15 cellular contexts compared by ENCODE assay signal in the genomic region with DNA sequence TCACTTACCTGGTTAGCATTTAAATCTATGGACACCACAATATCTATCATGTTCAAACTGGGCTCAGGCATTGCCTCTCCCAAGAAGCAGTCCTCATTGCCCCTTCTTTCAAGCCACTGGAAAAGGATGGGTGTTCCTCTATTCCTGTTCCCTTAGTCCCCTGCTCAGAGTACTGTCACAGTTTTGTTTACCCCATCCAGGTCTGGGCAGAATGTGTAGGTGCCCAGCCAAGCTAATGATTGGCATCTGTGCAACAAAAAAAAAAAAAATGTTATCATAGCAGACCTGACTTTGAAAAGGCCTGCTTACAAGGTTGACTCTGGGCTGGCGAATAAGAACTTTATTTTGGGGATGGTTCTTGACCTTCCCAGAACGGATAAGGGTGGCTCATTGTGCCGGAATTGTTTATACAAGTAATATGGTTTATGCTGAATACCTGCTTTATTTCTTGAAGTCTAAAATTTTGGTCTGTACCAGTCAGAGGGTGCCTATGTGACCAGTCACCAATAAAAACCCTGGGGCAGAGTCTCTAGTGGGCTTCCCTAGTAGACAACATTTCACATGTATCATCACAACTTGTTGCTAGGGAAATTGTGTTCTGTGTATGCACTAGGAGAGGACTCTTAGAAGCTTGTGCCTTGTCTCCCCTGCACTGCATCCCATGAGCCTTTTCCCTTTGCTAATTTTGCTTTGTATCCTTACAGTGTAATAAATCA.
"Had no signal": no experiment of that assay in that cellular context is flagged by ENCODE, and none has a peak within 500 bp of the region (broad histone marks: within the 10 kb centered on the region; RNA-seq: fewer than 3 reads in every experiment).

No MANE protein-coding gene starts in this region.

- H3K27me3 ChIP-seq: gastroesophageal sphincter, neutrophil, tibial artery had no signal

- H3K9me3 ChIP-seq: gastroesophageal sphincter, neutrophil, tibial artery had no signal

- H3K36me3 ChIP-seq: gastroesophageal sphincter, neutrophil, tibial artery had no signal

- DNase-seq: activated CD4-positive, alpha-beta memory T cell treated with anti-CD3 and anti-CD28 coated beads, Interleukin-2, amount 10 ng/mL, durations not matched to agents 7 days and 5 days; activated CD4-positive, alpha-beta T cell treated with anti-CD3 and anti-CD28 coated beads for 36 hours; activated naive CD4-positive, alpha-beta T cell treated with anti-CD3 and anti-CD28 coated beads, Interleukin-2, amount 50 U/mL, for 16 hours; activated T-cell treated with anti-CD3 and anti-CD28 coated beads, Interleukin-2, amount 50 U/mL, for 24 hours; erythroblast; islet precursor cell; mesenchymal stem cell; natural killer cell; tibial artery had no signal

- H3K4me1 ChIP-seq: tibial artery had no signal

- ATAC-seq: activated CD4-positive, alpha-beta T cell treated with anti-CD3 and anti-CD28 coated beads for 36 hours; gastroesophageal sphincter; natural killer cell; stimulated activated effector memory CD8-positive, alpha-beta T cell treated with anti-CD3 and anti-CD28 coated beads, Interleukin-12 subunit alpha, Interleukin-12 subunit beta, amount 100 ng/mL, for 72 hours had no signal

- FAIRE-seq: astrocyte, bronchial epithelial cell had no signal

- H3K4me3 ChIP-seq: gastroesophageal sphincter, tibial artery had no signal

- H3K27ac ChIP-seq: gastroesophageal sphincter, neutrophil, tibial artery, VCaP had no signal
